In the genomic region with DNA sequence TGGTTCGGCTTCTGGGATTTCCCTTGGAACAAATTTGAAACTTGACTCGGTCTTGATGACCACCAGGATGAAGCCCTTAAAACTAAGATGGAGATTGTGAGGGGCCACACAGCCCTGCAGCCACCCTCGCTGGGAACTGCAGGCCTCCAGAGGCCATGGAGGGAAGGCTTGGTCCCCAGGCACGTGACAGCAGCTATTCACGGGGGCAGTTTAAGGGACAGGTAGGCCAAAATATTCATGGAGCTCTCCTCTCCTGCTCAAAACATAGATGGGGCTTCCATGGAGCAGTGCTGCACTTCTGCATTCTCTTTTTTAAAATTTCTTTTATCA, we compare ENCODE assay signal across 25 cellular contexts.
"Had no signal": no experiment of that assay in that cellular context is flagged by ENCODE, and none has a peak within 500 bp of the region (broad histone marks: within the 10 kb centered on the region; RNA-seq: fewer than 3 reads in every experiment).

No MANE protein-coding gene starts in this region.

- H3K4me1 Mint-ChIP-seq: activated naive CD4-positive, alpha-beta T cell treated with anti-CD3 and anti-CD28 coated beads, Interleukin-2, amount 10 ng/mL, durations not matched to agents 7 days and 5 days had no signal

- ATAC-seq: activated CD4-positive, CD25-positive, alpha-beta regulatory T cell treated with anti-CD3 and anti-CD28 coated beads, Interleukin-2, amount 50 U/mL, for 24 hours had no signal

- H3K27ac ChIP-seq: breast epithelium, Peyer's patch, RWPE1, SJCRH30 had no signal

- H3K4me3 ChIP-seq: breast epithelium, Peyer's patch, SJCRH30 had no signal

- H3K4me3 Mint-ChIP-seq: activated naive CD4-positive, alpha-beta T cell treated with anti-CD3 and anti-CD28 coated beads, Interleukin-2, amount 10 ng/mL, durations not matched to agents 7 days and 5 days; activated T-cell treated with anti-CD3 and anti-CD28 coated beads, Interleukin-2, amount 50 U/mL, for 72 hours; T-helper 1 cell treated with Interleukin-12 subunit alpha and Interleukin-12 subunit beta and Interleukin-4 antibody, amounts not matched to agents 30 μg/mL and 1 μg/mL, for 36 hours had no signal

- H3K27ac Mint-ChIP-seq: activated naive CD4-positive, alpha-beta T cell treated with anti-CD3 and anti-CD28 coated beads, Interleukin-2, amount 10 ng/mL, durations not matched to agents 7 days and 5 days; activated T-cell treated with anti-CD3 and anti-CD28 coated beads, Interleukin-2, amount 50 U/mL, for 72 hours; activated T-helper 2 cell treated with anti-CD3 and anti-CD28 coated beads, Interferon-gamma antibody, Interleukin-2, Interleukin-4, amounts not matched to agents 10 μg/mL and 5 μg/mL and 100 μg/mL, durations not matched to agents 14 hours and 24 hours and 36 hours; T-helper 1 cell treated with Interleukin-12 subunit alpha and Interleukin-12 subunit beta and Interleukin-4 antibody, amounts not matched to agents 30 μg/mL and 1 μg/mL, for 36 hours had no signal

- H3K9me3 Mint-ChIP-seq: activated naive CD4-positive, alpha-beta T cell treated with anti-CD3 and anti-CD28 coated beads, Interleukin-2, amount 10 ng/mL, durations not matched to agents 7 days and 5 days; activated T-cell treated with anti-CD3 and anti-CD28 coated beads, Interleukin-2, amount 50 U/mL, for 72 hours; activated T-helper 2 cell treated with anti-CD3 and anti-CD28 coated beads, Interferon-gamma antibody, Interleukin-2, Interleukin-4, amounts not matched to agents 10 μg/mL and 5 μg/mL and 100 μg/mL, durations not matched to agents 14 hours and 24 hours and 36 hours; T-helper 1 cell treated with Interleukin-12 subunit alpha and Interleukin-12 subunit beta and Interleukin-4 antibody, amounts not matched to agents 30 μg/mL and 1 μg/mL, for 36 hours had no signal

- DNase-seq: activated CD4-positive, alpha-beta T cell treated with anti-CD3 and anti-CD28 coated beads for 48 hours; activated CD4-positive, alpha-beta T cell treated with anti-CD3 and anti-CD28 coated beads, Interleukin-2, amount 50 U/mL, for 48 hours; activated gamma-delta T cell treated with Interleukin-2 at 50 U/mL for 16 hours; activated naive CD4-positive, alpha-beta T cell treated with anti-CD3 and anti-CD28 coated beads, Interleukin-2, amount 10 ng/mL, durations not matched to agents 7 days and 5 days; activated T-cell treated with anti-CD3 and anti-CD28 coated beads, Interleukin-2, amount 50 U/mL, for 72 hours; aorta; caudate nucleus; Kasumi-1; KBM-7; NCI-H1092 treated with DMSO at 0.1 percent for 48 hours; NCI-H1417 treated with DMSO at 0.1 percent for 48 hours; NCI-H1694; NCI-H2029; NCI-H510A treated with DMSO at 0.1 percent for 48 hours; NCI-H69; NK-92 treated with Interleukin-12 subunit alpha and Interleukin-12 subunit beta, amount 100 ng/mL, for 24 hours; OCI-M1; Peyer's patch; Right ventricle myocardium superior; SJCRH30 had no signal

- H3K36me3 Mint-ChIP-seq: activated naive CD4-positive, alpha-beta T cell treated with anti-CD3 and anti-CD28 coated beads, Interleukin-2, amount 10 ng/mL, durations not matched to agents 7 days and 5 days had no signal

- H3K27me3 Mint-ChIP-seq: activated naive CD4-positive, alpha-beta T cell treated with anti-CD3 and anti-CD28 coated beads, Interleukin-2, amount 10 ng/mL, durations not matched to agents 7 days and 5 days had no signal
